Comparison of ENCODE assay signal across 7 cellular contexts in the genomic region with DNA sequence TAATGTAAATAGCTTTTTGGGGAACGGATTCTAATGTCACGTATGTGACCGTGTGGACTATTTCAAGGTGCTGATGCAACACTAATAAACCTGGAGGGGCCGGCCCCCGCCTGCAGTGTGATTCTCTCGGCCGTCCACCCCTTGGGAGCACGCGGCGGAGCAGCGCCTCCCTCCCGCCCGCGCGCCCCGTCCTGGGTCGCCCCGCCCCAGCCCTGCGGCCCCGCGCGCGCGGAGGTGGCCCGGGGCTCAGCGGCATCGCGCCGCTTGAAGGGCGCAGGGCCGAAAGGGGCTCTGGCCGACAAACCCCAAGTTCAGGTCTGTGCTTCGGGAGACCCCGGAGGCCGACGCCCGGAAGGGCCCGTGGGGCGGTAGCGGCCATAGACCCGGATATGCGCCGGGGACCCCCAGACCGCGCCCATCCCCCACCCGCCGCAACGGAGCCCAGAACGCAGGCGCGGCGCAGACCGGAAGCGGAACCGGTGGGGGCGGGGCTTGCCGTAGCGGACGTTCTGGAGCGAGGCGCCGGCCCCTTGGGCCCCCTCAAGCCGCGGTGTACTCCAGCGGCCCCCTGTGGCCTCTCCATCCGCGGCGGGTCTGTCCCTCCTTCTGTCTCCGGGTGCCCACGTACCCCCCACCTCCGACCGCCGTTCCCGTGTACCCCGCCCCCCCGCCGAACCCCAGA.
DNase-seq lines count a peak whose midpoint lies in the region; ATAC-seq and TF ChIP-seq lines count a peak whose summit lies in the region.

A gene with protein sequence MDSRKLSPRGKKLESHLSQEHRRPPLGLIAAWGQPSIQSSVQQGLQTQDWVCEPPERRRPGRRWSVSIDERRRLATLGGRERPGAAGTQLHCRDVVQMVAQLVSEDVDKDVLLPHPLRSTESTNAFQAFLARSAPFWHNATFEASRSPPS (plus strand): TSS at position 495 of the 682 bp plus-strand sequence. CDS start 803 bp downstream, outside the sequence.

- in situ Hi-C loops in brain microvascular endothelial cell (cut with HindIII; ENCODE audit: low pct_ligation_motif_present, low sequenced_read_pairs): no loop called here

- DNase-seq in NCI-H2107 (lab: John Stamatoyannopoulos, UW): peak; percentile 91
- peak; percentile 95 for DNase-seq in UCSD-AML1 (lab: John Stamatoyannopoulos, UW; ENCODE audit: unreplicated experiment)
- DNase-seq in brain microvascular endothelial cell: peak; percentile 52

- ATAC-seq in GM18511 (IDR thresholded peaks at IDR 0.05; ENCODE audit: unreplicated experiment): peak; percentile 88
- ATAC-seq in HG02981 (IDR thresholded peaks at IDR 0.05; ENCODE audit: unreplicated experiment): peak; percentile 71

- H3K27me3 ChIP-seq in brain microvascular endothelial cell (replicated peaks): no peaks in the 10 kb centered on the region
- peaks cover 12% of the 10 kb centered on the region for H3K27me3 ChIP-seq in iPS-20b (ENCODE audit: insufficient read depth, low read length)

- H3K9ac ChIP-seq in iPS-20b (ENCODE audit: low read depth, low read length): peak within 1 kb of the TSS; percentile 58; the same call in 1 of the 2 replicates

- no peaks in the 10 kb centered on the region for H3K4me1 ChIP-seq in iPS-20b (ENCODE audit: insufficient read depth, low read length)

- peak; percentile 18 for TF ChIP-seq CTCF in brain microvascular endothelial cell (IDR thresholded peaks at IDR 0.05; ENCODE audit: low read depth, low read length, missing control alignments)

- peaks cover 41% of the 10 kb centered on the region for H3K9me3 ChIP-seq in iPS-20b (ENCODE audit: insufficient read depth, low read depth, low read length)

- H3K4me3 ChIP-seq in brain microvascular endothelial cell (ENCODE audit: low read depth, low read length) (peak within 1 kb of the TSS; percentile 61), iPS-20b (ENCODE audit: low read length) (peak within 1 kb of the TSS; percentile 62), skin epidermis (peak within 1 kb of the TSS; percentile 48 to 91 (median 78))

- H3K36me3 ChIP-seq in brain microvascular endothelial cell (replicated peaks) (no peaks in the 10 kb centered on the region), iPS-20b (ENCODE audit: insufficient read depth, low read depth, low read length) (peaks cover 18% of the 10 kb centered on the region)

- H3K27ac ChIP-seq in brain microvascular endothelial cell (peak within 1 kb of the TSS; percentile 84), iPS-20b (ENCODE audit: low read length) (no peak within 1 kb of the TSS), skin epidermis (peak within 1 kb of the TSS; percentile 56 to 96 (median 91))
